1 cellular context compared by ENCODE assay signal in genomic region chr16:2777231-2777902, GRCh38.
A peak's percentile ranks its signal among the peaks of the same experiment; 100 is the strongest.
TF ChIP-seq lines count a peak whose summit lies in the region.

TSS of gene ELOB (minus strand) at chr16:2777280. CDS start at chr16:2777239, 41 bp downstream.

TF ChIP-seq in K562, 482 proteins besides CTCF, POLR2A, EP300 and RAD21 (continued from another document and continues in another):
- TF ChIP-seq GMEB1 (CRISPR knock-in tag; IDR thresholded peaks at IDR 0.05) = peak; percentile 68
- TF ChIP-seq FIP1L1 (IDR thresholded peaks at IDR 0.05; ENCODE audit: low read depth, low read length, poor library complexity, severe bottlenecking) = no peak
- 0 out of 2 replicates have a peak, but pooled peaks have one; percentile 11 for TF ChIP-seq PHB (CRISPR knock-in tag; IDR thresholded peaks at IDR 0.05)
- TF ChIP-seq ZNF134 (CRISPR knock-in tag; conservative IDR thresholded peaks at IDR 0.05) = 0 out of 2 replicates have a peak, but pooled peaks have one; percentile 23
- TF ChIP-seq ZNF589 (CRISPR knock-in tag; IDR thresholded peaks at IDR 0.05; ENCODE audit: low read depth) = peak; percentile 87
- no peak for TF ChIP-seq STAG1 (CRISPR knock-in tag; IDR thresholded peaks at IDR 0.05; ENCODE audit: borderline replicate concordance)
- TF ChIP-seq THRA (IDR thresholded peaks at IDR 0.05) = no peak
- TF ChIP-seq PHF8 (IDR thresholded peaks at IDR 0.05; ENCODE audit: borderline replicate concordance, low read length) = peak; percentile 92
- peak; percentile 82; the same call in 1 of the 2 replicates for TF ChIP-seq ZNF830 (CRISPR knock-in tag; IDR thresholded peaks at IDR 0.05)
- TF ChIP-seq ZNF561 (CRISPR knock-in tag; conservative IDR thresholded peaks at IDR 0.05) = no peak
- TF ChIP-seq RBM22 (IDR thresholded peaks at IDR 0.05; ENCODE audit: low read depth, low read length, poor library complexity, severe bottlenecking) = peak; percentile 89
- peak; percentile 80 for TF ChIP-seq RBBP5 (IDR thresholded peaks at IDR 0.05; ENCODE audit: borderline replicate concordance, insufficient read depth, low read length, poor library complexity, severe bottlenecking)
- TF ChIP-seq E2F4 (CRISPR knock-in tag; IDR thresholded peaks at IDR 0.05; ENCODE audit: low read depth) = 0 out of 2 replicates have a peak, but pooled peaks have one; percentile 44
- TF ChIP-seq HNRNPL (IDR thresholded peaks at IDR 0.05; ENCODE audit: low read depth, low read length) = no peak; the same call in 1 of the 2 replicates
- 0 out of 2 replicates have a peak, but pooled peaks have one; percentile 18 for TF ChIP-seq ZNF57 (CRISPR knock-in tag; IDR thresholded peaks at IDR 0.05)
- TF ChIP-seq ESRRA (IDR thresholded peaks at IDR 0.05; ENCODE audit: borderline replicate concordance, low read depth) = peak; percentile 59; the same call in 1 of the 2 replicates
- TF ChIP-seq ZNF174 (CRISPR knock-in tag; IDR thresholded peaks at IDR 0.05) = no peak
- peak in 1 of 2 experiments; percentile 50; a peak in 1 of 4 replicates for TF ChIP-seq MLLT1 (IDR thresholded peaks at IDR 0.05)
- TF ChIP-seq U2AF2 (optimal IDR thresholded peaks at IDR 0.05; ENCODE audit: low read depth, low read length) = no peak
- TF ChIP-seq ARID3B (CRISPR knock-in tag; IDR thresholded peaks at IDR 0.05; ENCODE audit: borderline replicate concordance) = no peak
- TF ChIP-seq ZBTB7A (IDR thresholded peaks at IDR 0.05; ENCODE audit: borderline replicate concordance, control insufficient read depth, low read depth, low read length) = peak; percentile 51; the same call in 1 of the 2 replicates
- TF ChIP-seq HDAC6 (IDR thresholded peaks at IDR 0.05; ENCODE audit: low read depth, low read length) = no peak
- peak; percentile 64; the same call in 1 of the 2 replicates for TF ChIP-seq CREB3 (tag; conservative IDR thresholded peaks at IDR 0.05; ENCODE audit: low read depth)
- no peak for TF ChIP-seq GTF3C2 (IDR thresholded peaks at IDR 0.05; ENCODE audit: borderline replicate concordance, extremely low read depth, insufficient read length)
- TF ChIP-seq NR4A1 (CRISPR knock-in tag; IDR thresholded peaks at IDR 0.05) = peak; percentile 72; the same call in 1 of the 2 replicates
- TF ChIP-seq NR4A1 (tag; IDR thresholded peaks at IDR 0.05) = peak; percentile 38; the same call in 1 of the 2 replicates
- peak; percentile 85 for TF ChIP-seq ZBTB1 (CRISPR knock-in tag; IDR thresholded peaks at IDR 0.05; ENCODE audit: borderline replicate concordance, low read depth)
- peak; percentile 30; the same call in 1 of the 2 replicates for TF ChIP-seq TFAP4 (CRISPR knock-in tag; IDR thresholded peaks at IDR 0.05; ENCODE audit: borderline replicate concordance)
- TF ChIP-seq ZNF707 (CRISPR knock-in tag; conservative IDR thresholded peaks at IDR 0.05) = peak; percentile 49; the same call in 1 of the 2 replicates
- peak; percentile 58; the same call in 1 of the 2 replicates for TF ChIP-seq ZBTB33 (CRISPR knock-in tag; IDR thresholded peaks at IDR 0.05)
- TF ChIP-seq TCF15 (CRISPR knock-in tag; IDR thresholded peaks at IDR 0.05) = 0 out of 2 replicates have a peak, but pooled peaks have one; percentile 64
- TF ChIP-seq ZFX (CRISPR knock-in tag; IDR thresholded peaks at IDR 0.05) = peak; percentile 94
- TF ChIP-seq HCFC1 (IDR thresholded peaks at IDR 0.05; ENCODE audit: low read depth, low read length) = peak; percentile 71
- TF ChIP-seq REST (CRISPR knock-in tag; IDR thresholded peaks at IDR 0.05; ENCODE audit: low read depth) = 0 out of 2 replicates have a peak, but pooled peaks have one; percentile 52
